8 cellular contexts compared by ENCODE assay signal in the genomic region with DNA sequence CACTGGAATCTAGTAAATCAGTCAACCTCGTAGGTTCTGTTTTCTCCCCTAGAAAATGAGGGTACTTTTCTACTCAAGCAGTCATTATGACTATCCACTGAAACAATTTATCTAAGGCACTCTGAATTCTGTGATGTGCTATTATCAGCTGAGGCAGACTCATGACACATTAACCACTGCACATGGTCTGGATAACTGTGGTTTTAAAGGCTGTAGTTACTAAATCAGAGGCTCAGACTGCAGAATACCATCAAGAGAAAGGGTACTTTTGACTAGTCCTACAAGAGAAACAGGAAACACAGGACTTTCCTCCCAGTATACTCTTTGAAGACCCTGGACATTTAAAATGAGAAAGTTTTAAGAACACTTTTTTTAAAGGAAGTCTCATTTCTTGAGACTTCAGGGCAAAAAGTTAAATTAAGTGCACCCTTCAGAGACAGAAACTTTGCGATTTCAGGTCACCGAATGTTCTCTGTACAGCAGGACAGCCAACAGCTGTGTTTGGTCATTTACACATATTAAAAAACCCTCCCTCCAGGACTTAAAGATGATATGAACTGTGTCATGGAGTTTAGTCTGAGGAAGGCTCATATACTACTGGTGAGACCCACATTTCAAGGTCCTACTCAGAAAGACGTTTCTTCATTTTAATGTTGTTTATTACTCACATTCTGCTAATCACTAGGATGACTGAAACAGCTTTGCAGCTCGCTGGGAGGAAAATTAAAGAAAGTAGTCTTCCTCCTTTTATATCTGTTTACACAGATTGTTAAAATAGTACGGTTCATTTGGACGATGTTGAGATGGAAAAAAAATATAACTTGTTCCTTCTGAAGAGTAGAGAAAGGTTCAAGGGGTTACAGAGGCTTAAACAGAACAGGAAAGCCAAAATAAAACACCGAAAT. TPM values are rescaled to one million over a fixed set of nuclear protein-coding genes. Genes with fewer than 3 reads are reported as not detected.
DNase-seq lines count a peak whose midpoint lies in the region; ATAC-seq and TF ChIP-seq lines count a peak whose summit lies in the region.

No MANE protein-coding gene starts in this region.

- H3K27ac ChIP-seq in RWPE2 (ENCODE audit: poor library complexity, severe bottlenecking) (peak overlapping the region; percentile 63), thoracic aorta (peak overlapping the region; percentile 1 to 27)

- H3K4me1 ChIP-seq in RWPE2 (ENCODE audit: insufficient read depth, poor library complexity, severe bottlenecking): peaks cover 46% of the 10 kb centered on the region
- peaks cover 33 to 88% of the 10 kb centered on the region in 2 donors for H3K4me1 ChIP-seq in thoracic aorta (ENCODE audit: control insufficient read depth in 1 of 2, low read depth in 2 of 2)

- H3K9me3 ChIP-seq in RWPE2 (ENCODE audit: severe bottlenecking) (no peaks in the 10 kb centered on the region), thoracic aorta (no peaks in the 10 kb centered on the region)

- H3K36me3 ChIP-seq in RWPE2 (ENCODE audit: low read depth) (no peaks in the 10 kb centered on the region), thoracic aorta (no peaks in the 10 kb centered on the region)

- no peak for DNase-seq in Right ventricle myocardium inferior (ENCODE audit: missing footprints)
- DNase-seq in cardiac septum (ENCODE audit: low spot score): no peak
- no peak for DNase-seq in RWPE2 (ENCODE audit: low spot score)
- DNase-seq in foreskin melanocyte: peak; percentile 96
- DNase-seq in thoracic aorta (ENCODE audit: low spot score): no peak
- no peak for DNase-seq in HT-29 (ENCODE audit: low spot score)
- no peak for DNase-seq in NCI-H526 treated with DMSO at 0.1 percent for 48 hours (lab: John Stamatoyannopoulos, UW)
- no peak for DNase-seq in Ammon's horn (ENCODE audit: low spot score)

- H3K27me3 ChIP-seq in RWPE2 (ENCODE audit: insufficient read depth, poor library complexity, severe bottlenecking): no peaks in the 10 kb centered on the region
- no peaks in the 10 kb centered on the region for H3K27me3 ChIP-seq in thoracic aorta (replicated peaks; ENCODE audit: insufficient read depth)

- H3K4me3 ChIP-seq in RWPE2 (ENCODE audit: severe bottlenecking) (no peak overlapping the region), thoracic aorta (no peak overlapping the region)

- peak; percentile 40 for ATAC-seq in Right ventricle myocardium inferior
- ATAC-seq in RWPE2 (ENCODE audit: low read depth): peak; percentile 85
- no peak for ATAC-seq in thoracic aorta (ENCODE audit: insufficient number of reproducible peaks, low FRiP score, low read depth)

- intact Hi-C loops in Right ventricle myocardium inferior (cut with DNase I): no loop called here
- intact Hi-C loops in cardiac septum (cut with DNase I): no loop called here

- TF ChIP-seq CTCF in RWPE2 (IDR thresholded peaks at IDR 0.05; ENCODE audit: poor library complexity, severe bottlenecking): no peak
- TF ChIP-seq CTCF in thoracic aorta (IDR thresholded peaks at IDR 0.05): no peak

RNA-seq across cellular contexts. Expression of a gene that starts 19.9 kb away (rescaled TPM):
- total RNA-seq in Right ventricle myocardium inferior: 42.5 TPM
- 40.2 TPM for total RNA-seq in cardiac septum
- total RNA-seq in thoracic aorta: 10 to 100 TPM; 59.8 to 62.4 TPM
- 33.2 and 39.1 TPM in 2 replicates for total RNA-seq in HT-29 (2014; rRNA removed; shearing (Covaris generic))
